In the genomic region with DNA sequence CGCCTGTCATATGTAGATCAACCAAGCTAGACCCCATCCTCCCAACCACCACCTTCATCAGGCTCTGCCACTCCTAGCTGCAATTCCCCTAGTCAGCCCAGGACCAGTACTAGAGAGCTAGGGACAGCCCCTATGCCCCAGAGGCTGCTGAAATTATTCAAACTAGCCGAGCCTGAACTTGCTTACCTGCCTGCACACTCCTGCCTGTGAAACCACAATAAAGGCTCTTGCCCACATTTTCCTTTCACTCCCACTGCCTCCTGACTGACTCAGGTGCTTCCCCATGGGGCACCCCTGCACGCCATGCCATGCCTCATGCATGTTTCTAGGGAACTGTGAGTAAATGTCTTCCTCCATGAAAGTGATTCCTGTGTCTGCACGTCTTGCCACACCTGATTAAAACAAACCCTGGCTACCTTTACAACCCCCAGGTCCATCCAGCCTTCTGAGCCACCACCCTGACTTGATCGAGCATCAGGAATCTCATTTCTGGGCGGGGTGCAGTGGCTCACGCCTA, we compare ENCODE assay signal across 8 cellular contexts.
DNase-seq lines count a peak whose midpoint lies in the region; ATAC-seq, FAIRE-seq and TF ChIP-seq lines count a peak whose summit lies in the region.

No MANE protein-coding gene starts in this region.

- peak; percentile 79 for DNase-seq in islet precursor cell
- DNase-seq in chondrocyte (ENCODE audit: low spot score) = no peak
- no peak for DNase-seq in AG08396 (ENCODE audit: low spot score)
- no peak for DNase-seq in AG08395 (ENCODE audit: low spot score)
- DNase-seq in frontal cortex (ENCODE audit: low spot score in 2 of 2) = no peak

- no peaks in the 10 kb centered on the region for H3K27me3 Mint-ChIP-seq in chondrocyte (ENCODE audit: low read depth)

- no peak overlapping the region for H3K27ac Mint-ChIP-seq in chondrocyte (ENCODE audit: unreplicated experiment)

- ATAC-seq in GM18498 (IDR thresholded peaks at IDR 0.05; ENCODE audit: unreplicated experiment) (peak; percentile 90), HG02759 (IDR thresholded peaks at IDR 0.05; ENCODE audit: unreplicated experiment) (peak; percentile 88)
- ATAC-seq in activated CD4-positive, CD25-positive, alpha-beta regulatory T cell treated with anti-CD3 and anti-CD28 coated beads, Interleukin-2, amount 50 U/mL, for 24 hours = peak; percentile 91 to 94

- no peak overlapping the region for H3K4me3 Mint-ChIP-seq in chondrocyte (ENCODE audit: unreplicated experiment)

- no peak for FAIRE-seq in frontal cortex (lab: Jason Lieb, UNC)

- no peaks in the 10 kb centered on the region for H3K9me3 Mint-ChIP-seq in chondrocyte (ENCODE audit: low read depth)

- H3K36me3 Mint-ChIP-seq in chondrocyte (ENCODE audit: low read depth) = no peaks in the 10 kb centered on the region

- no peak for TF ChIP-seq CTCF in chondrocyte (IDR thresholded peaks at IDR 0.05)

- H3K4me1 Mint-ChIP-seq in chondrocyte (ENCODE audit: low read depth) = peaks cover 19% of the 10 kb centered on the region
